Comparison of ENCODE assay signal across 25 cellular contexts in genomic region chr2:31978998-31979397, GRCh38.
"Had no signal": no experiment of that assay in that cellular context is flagged by ENCODE, and none has a peak within 500 bp of the region (broad histone marks: within the 10 kb centered on the region; RNA-seq: fewer than 3 reads in every experiment).

No MANE protein-coding gene starts in this region.

- H2AFZ ChIP-seq: hepatocyte had no signal

- H3K4me1 ChIP-seq: colonic mucosa had no signal

- H3K27me3 ChIP-seq: colonic mucosa, esophagus muscularis mucosa, foreskin keratinocyte, gastroesophageal sphincter, heart left ventricle, hepatocyte, left lung, ovary, spleen, thyroid gland had no signal

- H3K4me2 ChIP-seq: hepatocyte had no signal

- H3K4me3 ChIP-seq: colonic mucosa, esophagus muscularis mucosa, gastroesophageal sphincter, heart left ventricle, hepatocyte, left lung, ovary, psoas muscle, skin epidermis, spleen, thyroid gland had no signal

- H3K27me3 Mint-ChIP-seq: dendritic cell treated with granulocyte-macrophage colony-stimulating factor and Interleukin-4, amounts not matched to agents 40 ng/mL and 50 ng/mL, for 4 days; stimulated activated naive CD8-positive, alpha-beta T cell treated with anti-CD3 and anti-CD28 coated beads, Interleukin-15, amount 100 ng/mL, for 72 hours; type B pancreatic cell had no signal

- H3K36me3 ChIP-seq: colonic mucosa, esophagus muscularis mucosa, gastroesophageal sphincter, heart left ventricle, left lung, ovary, thyroid gland had no signal

- H3K9me3 ChIP-seq: colonic mucosa, esophagus muscularis mucosa, gastroesophageal sphincter, heart left ventricle, left lung, ovary, psoas muscle, spleen, thyroid gland had no signal

- H3K27ac Mint-ChIP-seq: endodermal cell; nephron progenitor cell; stimulated activated naive CD8-positive, alpha-beta T cell treated with anti-CD3 and anti-CD28 coated beads, Interleukin-15, amount 100 ng/mL, for 72 hours; type B pancreatic cell had no signal

- H3K9me3 Mint-ChIP-seq: dendritic cell treated with granulocyte-macrophage colony-stimulating factor and Interleukin-4, amounts not matched to agents 40 ng/mL and 50 ng/mL, for 4 days; endodermal cell had no signal

- DNase-seq: caudate nucleus; colonic mucosa; effector CD8-positive, alpha-beta T cell; endodermal cell; foreskin keratinocyte; heart left ventricle; left cardiac atrium; left lung; nephron progenitor cell; occipital lobe; ovary; posterior cingulate gyrus; psoas muscle; right cardiac atrium; spleen; stimulated activated naive CD4-positive, alpha-beta T cell; stimulated activated naive CD8-positive, alpha-beta T cell treated with anti-CD3 and anti-CD28 coated beads, Interleukin-15, amount 100 ng/mL, for 72 hours; thyroid gland had no signal

- H3K27ac ChIP-seq: colonic mucosa, epithelial cell of prostate, esophagus muscularis mucosa, foreskin keratinocyte, gastroesophageal sphincter, heart left ventricle, hepatocyte, left lung, ovary, psoas muscle, skin epidermis, spleen, thyroid gland had no signal

- ATAC-seq: foreskin keratinocyte; gastroesophageal sphincter; heart left ventricle; left cardiac atrium; left lung; psoas muscle; right cardiac atrium; stimulated activated naive CD8-positive, alpha-beta T cell treated with anti-CD3 and anti-CD28 coated beads, Interleukin-15, amount 100 ng/mL, for 72 hours had no signal

- H3K4me3 Mint-ChIP-seq: dendritic cell treated with granulocyte-macrophage colony-stimulating factor and Interleukin-4, amounts not matched to agents 40 ng/mL and 50 ng/mL, for 4 days; endodermal cell; nephron progenitor cell; stimulated activated naive CD8-positive, alpha-beta T cell treated with anti-CD3 and anti-CD28 coated beads, Interleukin-15, amount 100 ng/mL, for 72 hours; type B pancreatic cell had no signal
